In the genomic region with DNA sequence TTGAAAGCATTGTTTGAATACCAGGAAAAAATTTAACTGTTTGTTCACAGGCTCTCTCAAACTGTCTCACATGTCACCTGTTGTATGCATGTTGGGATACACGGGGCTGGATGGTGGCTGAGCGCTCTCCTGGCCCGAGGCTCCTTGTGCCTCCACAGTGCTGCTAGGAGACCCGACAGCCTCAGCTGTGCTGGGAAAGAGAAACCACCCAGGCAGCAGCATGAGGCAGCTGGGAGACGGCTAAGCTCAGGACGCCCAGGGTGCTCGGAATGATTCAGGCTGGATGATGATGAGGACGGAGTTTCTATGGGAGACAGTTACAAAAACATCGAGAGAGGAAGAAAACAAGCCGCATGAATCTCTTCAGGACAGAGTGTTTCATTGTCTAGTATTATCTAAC, we compare ENCODE assay signal across 25 cellular contexts.
"Had no signal": no experiment of that assay in that cellular context is flagged by ENCODE, and none has a peak within 500 bp of the region (broad histone marks: within the 10 kb centered on the region; RNA-seq: fewer than 3 reads in every experiment).

No MANE protein-coding gene starts in this region.

- DNase-seq: cortex of kidney; effector CD8-positive, alpha-beta T cell; effector memory CD8-positive, alpha-beta T cell; endodermal cell; erythroblast; esophagus squamous epithelium; foreskin fibroblast; foreskin melanocyte; gastrocnemius medialis; glutamatergic neuron; head of caudate nucleus; hypothalamus; immature natural killer cell; left cardiac atrium; left ventricle myocardium inferior; mammary epithelial cell; mesendoderm; mucosa of descending colon; naive B cell had no signal

- H3K27ac Mint-ChIP-seq: dendritic cell treated with granulocyte-macrophage colony-stimulating factor and Interleukin-4, amounts not matched to agents 40 ng/mL and 50 ng/mL, for 4 days; effector memory CD8-positive, alpha-beta T cell; endodermal cell; immature natural killer cell; memory B cell; naive B cell had no signal

- H3K27ac ChIP-seq: epithelial cell of prostate, esophagus squamous epithelium, gastrocnemius medialis, hepatocyte, left ventricle myocardium inferior had no signal

- H3K4me1 ChIP-seq: esophagus squamous epithelium, gastrocnemius medialis, left ventricle myocardium inferior had no signal

- H3K9me3 Mint-ChIP-seq: effector memory CD8-positive, alpha-beta T cell; endodermal cell had no signal

- H3K27me3 ChIP-seq: esophagus squamous epithelium, gastrocnemius medialis, hepatocyte had no signal

- H3K36me3 Mint-ChIP-seq: immature natural killer cell, memory B cell, naive B cell had no signal

- H3K4me3 ChIP-seq: esophagus squamous epithelium, gastrocnemius medialis, hepatocyte, left ventricle myocardium inferior, lung, mucosa of descending colon had no signal

- H3K4me1 Mint-ChIP-seq: endodermal cell, immature natural killer cell, memory B cell, naive B cell had no signal

- H3K36me3 ChIP-seq: esophagus squamous epithelium, gastrocnemius medialis, left ventricle myocardium inferior had no signal

- H3K4me3 Mint-ChIP-seq: dendritic cell treated with granulocyte-macrophage colony-stimulating factor and Interleukin-4, amounts not matched to agents 40 ng/mL and 50 ng/mL, for 4 days; effector memory CD8-positive, alpha-beta T cell; endodermal cell; immature natural killer cell; memory B cell had no signal

- H3K27me3 Mint-ChIP-seq: dendritic cell treated with granulocyte-macrophage colony-stimulating factor and Interleukin-4, amounts not matched to agents 40 ng/mL and 50 ng/mL, for 4 days; memory B cell; naive B cell had no signal

- ATAC-seq: effector memory CD8-positive, alpha-beta T cell; esophagus mucosa; gastrocnemius medialis; left cardiac atrium; mucosa of descending colon had no signal
